9 cellular contexts compared by ENCODE assay signal in genomic region chr14:49641697-49642129, GRCh38. TPM values are rescaled to one million over a fixed set of nuclear protein-coding genes. Genes with fewer than 3 reads are reported as not detected.
DNase-seq lines count a peak whose midpoint lies in the region; ATAC-seq and TF ChIP-seq lines count a peak whose summit lies in the region.
"Had no signal": no experiment of that assay in that cellular context is flagged by ENCODE, and none has a peak within 500 bp of the region (broad histone marks: within the 10 kb centered on the region; RNA-seq: fewer than 3 reads in every experiment).

No MANE protein-coding gene starts in this region.

- in situ Hi-C loops in G401 (cut with HindIII; ENCODE audit: low sequenced_read_pairs) = no loop called here

- H3K4me2 ChIP-seq in osteoblast (ENCODE audit: insufficient read depth, low read length) = peak overlapping the region; percentile 9

- H3K9me3 ChIP-seq in colonic mucosa (no peaks in the 10 kb centered on the region), osteoblast (ENCODE audit: low read depth, low read length) (no peaks in the 10 kb centered on the region), tibial nerve (no peaks in the 10 kb centered on the region)
- H3K9me3 ChIP-seq: SJSA1 had no signal

- peak overlapping the region; percentile 35 for H2AFZ ChIP-seq in osteoblast (ENCODE audit: low read length)

- H3K36me3 ChIP-seq in colonic mucosa = no peaks in the 10 kb centered on the region
- peaks cover 21% of the 10 kb centered on the region for H3K36me3 ChIP-seq in osteoblast (ENCODE audit: insufficient read depth, low read length)
- peaks cover 0 to 4% (median 0%) of the 10 kb centered on the region in 3 donors for H3K36me3 ChIP-seq in tibial nerve

- intact Hi-C loops in colonic mucosa (cut with DNase I) = no loop called here

- no peaks in the 10 kb centered on the region for H4K20me1 ChIP-seq in osteoblast (ENCODE audit: insufficient read depth, low read length)

- TF ChIP-seq POLR2A in tibial nerve (IDR thresholded peaks at IDR 0.05) = no peak

- no peak for TF ChIP-seq EP300 in tibial nerve (IDR thresholded peaks at IDR 0.05)

- ATAC-seq in HG02571 (IDR thresholded peaks at IDR 0.05; ENCODE audit: unreplicated experiment) = no peak

- DNase-seq in G401 (ENCODE audit: low spot score) (peak; percentile 66), NCI-H226 (peak; percentile 36), colonic mucosa (peak; percentile 89), osteoblast (ENCODE audit: insufficient read length, low spot score, missing footprints) (no peak), RPMI8226 (no peak), tibial nerve (ENCODE audit: low spot score in 2 of 2) (no peak), UCSD-AML1 (lab: John Stamatoyannopoulos, UW; ENCODE audit: unreplicated experiment) (no peak)

- no peak for TF ChIP-seq CTCF in colonic mucosa (IDR thresholded peaks at IDR 0.05)
- no peak for TF ChIP-seq CTCF in osteoblast (IDR thresholded peaks at IDR 0.05; ENCODE audit: extremely low read depth, low read depth, low read length)
- no peak for TF ChIP-seq CTCF in tibial nerve (IDR thresholded peaks at IDR 0.05)

- H3K27me3 ChIP-seq in colonic mucosa (no peaks in the 10 kb centered on the region), osteoblast (ENCODE audit: insufficient read depth, low read length) (no peaks in the 10 kb centered on the region), tibial nerve (no peaks in the 10 kb centered on the region)
- H3K27me3 ChIP-seq: SJSA1 had no signal

- H3K79me2 ChIP-seq in osteoblast (ENCODE audit: insufficient read depth, low read length) = peaks cover 61% of the 10 kb centered on the region

- WGBS in tibial nerve, 2 donors = 64 to 70% methylated on average over 8 of the region's 8 CpGs

- H3K27ac ChIP-seq in colonic mucosa (peak overlapping the region; percentile 31), osteoblast (ENCODE audit: low read depth, low read length) (peak overlapping the region; percentile 24), tibial nerve (peak overlapping the region in 2 of 4 donors; percentile 55 to 63)
- H3K27ac ChIP-seq: SJSA1 had no signal

- peaks cover 10% of the 10 kb centered on the region for H3K4me1 ChIP-seq in colonic mucosa
- peaks cover 9% of the 10 kb centered on the region for H3K4me1 ChIP-seq in osteoblast (ENCODE audit: insufficient read depth, low read length)
- peaks cover 0 to 31% (median 10%) of the 10 kb centered on the region in 4 donors for H3K4me1 ChIP-seq in tibial nerve
- H3K4me1 ChIP-seq: SJSA1 had no signal

- peak overlapping the region in 1 of 2 donors; percentile 56 for H3K9ac ChIP-seq in colonic mucosa (ENCODE audit: low read depth in 2 of 2, low read length in 2 of 2)

- no peak overlapping the region for H3K4me3 ChIP-seq in colonic mucosa
- no peak overlapping the region for H3K4me3 ChIP-seq in osteoblast (ENCODE audit: insufficient read depth, low read length)
- no peak overlapping the region for H3K4me3 ChIP-seq in tibial nerve
- H3K4me3 ChIP-seq: SJSA1 had no signal

RNA-seq across cellular contexts. Expression of gene DNAAF2, which starts 6.7 kb away (rescaled TPM):
- 16.2 and 21.7 TPM in 2 replicates for total RNA-seq in G401 (2014; rRNA removed; shearing (Covaris generic))
- 1 to 10 TPM; 6.8 to 8.3 TPM for total RNA-seq in colonic mucosa
- total RNA-seq in osteoblast = 9.8 and 10.0 TPM in 2 replicates
- total RNA-seq in tibial nerve = 10 to 100 TPM in 2 of 4 donors, 1 to 10 TPM in 2; 7.8 to 17.2 (median 9.6) TPM

RNA-seq across cellular contexts. Expression of gene MGAT2, which starts 21.1 kb away (rescaled TPM):
- 47.9 and 58.3 TPM in 2 replicates for total RNA-seq in G401 (2014; rRNA removed; shearing (Covaris generic))
- total RNA-seq in colonic mucosa = 10 to 100 TPM; 44.9 to 47.3 TPM
- 63.0 and 63.1 TPM in 2 replicates for total RNA-seq in osteoblast
- 10 to 100 TPM; 21.0 to 24.3 (median 23.8) TPM for total RNA-seq in tibial nerve

RNA-seq across cellular contexts. Expression of gene RPL36AL, which starts 21.3 kb away (rescaled TPM):
- total RNA-seq in G401 (2014; rRNA removed; shearing (Covaris generic)) = 173 and 210 TPM in 2 replicates
- total RNA-seq in colonic mucosa (100 to 1,000 TPM; 197 to 198 TPM), osteoblast (181 and 192 TPM in 2 replicates), tibial nerve (100 to 1,000 TPM; 132 to 206 (median 151) TPM)

RNA-seq across cellular contexts. Expression of gene LRR1, which starts 43.0 kb away (rescaled TPM):
- 28.6 and 41.1 TPM in 2 replicates for total RNA-seq in G401 (2014; rRNA removed; shearing (Covaris generic))
- total RNA-seq in colonic mucosa (10 to 100 TPM; 24.3 to 39.8 TPM), osteoblast (7.6 and 16.2 TPM in 2 replicates), tibial nerve (10 to 100 TPM in 2 of 4 donors, 1 to 10 TPM in 2; 4.6 to 15.3 (median 8.0) TPM)

RNA-seq across cellular contexts. Expression of gene POLE2, which starts 46.3 kb away (rescaled TPM):
- 43.9 and 69.6 TPM in 2 replicates for total RNA-seq in G401 (2014; rRNA removed; shearing (Covaris generic))
- total RNA-seq in colonic mucosa (10 to 100 TPM in 1 of 2 donors, 1 to 10 TPM in 1; 2.5 to 15.9 TPM), osteoblast (4.4 and 6.2 TPM in 2 replicates), tibial nerve (1 to 10 TPM; 1.1 to 9.6 (median 1.9) TPM)

Comparison
In these comparisons a context has a peak if more than half of its experiments do, and no peak if none do; other contexts are left out.
1. DNase-seq: peak in G401 (single experiment), NCI-H226 (single experiment) and colonic mucosa (single experiment); none in osteoblast (single experiment), RPMI8226 (single experiment), tibial nerve (0 of 2) and UCSD-AML1 (single experiment).